ENCODE assay signal across 1 cellular context in the genomic region with DNA sequence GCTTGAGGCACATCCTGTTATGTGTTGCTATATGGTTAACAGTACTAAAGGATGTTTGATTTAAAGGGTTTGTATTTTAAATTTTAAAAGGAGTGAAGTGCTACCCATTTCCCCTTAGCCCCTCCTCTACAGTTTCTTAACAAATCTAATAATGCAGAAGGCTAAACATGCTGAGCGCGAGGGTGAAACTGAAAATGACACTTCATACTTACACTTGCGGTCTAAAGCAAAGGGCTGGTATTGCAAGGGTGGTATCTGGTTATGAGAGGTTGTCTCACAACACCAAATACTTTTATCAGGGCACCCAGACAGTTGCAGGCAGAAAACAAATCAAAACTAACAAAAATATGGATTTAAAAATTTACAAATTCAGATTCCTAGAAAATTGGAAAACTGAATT.
TF ChIP-seq lines count a peak whose summit lies in the region.

No MANE protein-coding gene starts in this region.

TF ChIP-seq in SK-N-SH, 30 proteins besides CTCF, POLR2A, EP300 and RAD21 (continued from another document):
- TF ChIP-seq REST (IDR thresholded peaks at IDR 0.05; ENCODE audit: low read depth, low read length) (no peak), ELF1 (IDR thresholded peaks at IDR 0.05) (no peak), NFIC (IDR thresholded peaks at IDR 0.05; ENCODE audit: borderline replicate concordance) (no peak)
TF ChIP-seq in SK-N-SH: peak in this region for 0.
